8 cellular contexts compared by ENCODE assay signal in genomic region chr11:67288198-67288451, GRCh38. TPM values are rescaled to one million over a fixed set of nuclear protein-coding genes. Genes with fewer than 3 reads are reported as not detected.
DNase-seq lines count a peak whose midpoint lies in the region; ATAC-seq, FAIRE-seq and TF ChIP-seq lines count a peak whose summit lies in the region.

No MANE protein-coding gene starts in this region.

- H3K4me3 ChIP-seq in astrocyte (ENCODE audit: insufficient read depth, low read depth, low read length), result peak overlapping the region; percentile 73
- H3K4me3 ChIP-seq in lung, result no peak overlapping the region
- peak overlapping the region; percentile 80 to 94 for H3K4me3 ChIP-seq in uterus

- no peak for TF ChIP-seq POLR2A in uterus (IDR thresholded peaks at IDR 0.05)

- no peaks in the 10 kb centered on the region for H3K27me3 Mint-ChIP-seq in astrocyte (ENCODE audit: low read depth, unreplicated experiment)

- intact Hi-C loops in Right ventricle myocardium superior (cut with DNase I), result no loop called here
- intact Hi-C loops in Right ventricle myocardium inferior (cut with DNase I), result loop anchor here (2.0 kb wide), 1 partner anchor 21 kb away; the partner anchor contains the start of gene GRK2
- intact Hi-C loops in uterus (cut with DNase I; ENCODE audit: low total_unique reads), result no loop called here

- 2 to 34% methylated on average over 4 of the region's 4 CpGs for WGBS in lung, 2 donors

- H3K27me3 ChIP-seq in astrocyte (ENCODE audit: insufficient read depth, low read length) (no peaks in the 10 kb centered on the region), lung (ENCODE audit: control insufficient read depth, insufficient read depth) (no peaks in the 10 kb centered on the region), uterus (no peaks in the 10 kb centered on the region)

- no peak for FAIRE-seq in astrocyte (lab: Jason Lieb, UNC)

- H3K27ac Mint-ChIP-seq in astrocyte (ENCODE audit: unreplicated experiment), result peak overlapping the region; percentile 98

- H3K9me3 ChIP-seq in astrocyte (ENCODE audit: insufficient read depth, low read depth, low read length) (no peaks in the 10 kb centered on the region), lung (ENCODE audit: control insufficient read depth in 2 of 2, insufficient read depth in 1 of 2, low read length in 1 of 2) (peaks cover 0 to 2% of the 10 kb centered on the region in 2 donors), uterus (no peaks in the 10 kb centered on the region)

- H4K20me1 ChIP-seq in astrocyte (ENCODE audit: insufficient read depth, low read length), result peaks cover 28% of the 10 kb centered on the region

- H3K79me2 ChIP-seq in astrocyte (ENCODE audit: insufficient read depth, low read length), result peaks cover 30% of the 10 kb centered on the region

- peak overlapping the region; percentile 75 for H3K9ac ChIP-seq in astrocyte (ENCODE audit: low read length)

- H2AFZ ChIP-seq in astrocyte (ENCODE audit: low read depth, low read length), result peak overlapping the region; percentile 87

- TF ChIP-seq CTCF in astrocyte (IDR thresholded peaks at IDR 0.05; ENCODE audit: insufficient read depth, low read depth, low read length) (no peak), lung (IDR thresholded peaks at IDR 0.05; ENCODE audit: control extremely low read depth, extremely low read depth) (no peak), uterus (IDR thresholded peaks at IDR 0.05) (no peak)

- H3K36me3 ChIP-seq in astrocyte (ENCODE audit: insufficient read depth, low read length), result peaks cover 16% of the 10 kb centered on the region
- peaks cover 0 to 53% of the 10 kb centered on the region in 2 donors for H3K36me3 ChIP-seq in lung (ENCODE audit: control insufficient read depth in 2 of 2, insufficient read depth in 2 of 2, low read length in 2 of 2)
- H3K36me3 ChIP-seq in uterus, result no peaks in the 10 kb centered on the region

- H3K9me3 Mint-ChIP-seq in astrocyte (ENCODE audit: unreplicated experiment), result no peaks in the 10 kb centered on the region

- H3K4me2 ChIP-seq in astrocyte (ENCODE audit: low read length), result peak overlapping the region; percentile 99

- H3K4me1 Mint-ChIP-seq in astrocyte (ENCODE audit: low read depth, unreplicated experiment), result peaks cover 17% of the 10 kb centered on the region

- ATAC-seq in Right ventricle myocardium superior (ENCODE audit: poor library complexity) (peak; percentile 3), Right ventricle myocardium inferior (no peak), lung (ENCODE audit: insufficient read depth, low FRiP score) (no peak)

- H3K4me1 ChIP-seq in astrocyte (ENCODE audit: insufficient read depth, low read length) (peaks cover 31% of the 10 kb centered on the region), lung (ENCODE audit: control insufficient read depth in 2 of 2, insufficient read depth in 2 of 2, low read length in 2 of 2) (peaks cover 0 to 17% of the 10 kb centered on the region in 2 donors), uterus (peaks cover 7 to 10% of the 10 kb centered on the region in 2 donors)

- no peak for DNase-seq in Right ventricle myocardium superior
- no peak for DNase-seq in Right ventricle myocardium inferior (ENCODE audit: missing footprints)
- DNase-seq in astrocyte (ENCODE audit: low read depth), result no peak
- DNase-seq in lung (ENCODE audit: low spot score), result no peak
- DNase-seq in uterus, result no peak
- DNase-seq in putamen (ENCODE audit: low spot score), result no peak
- DNase-seq in LoVo (ENCODE audit: low spot score), result no peak
- DNase-seq in activated gamma-delta T cell treated with Interleukin-2 at 50 U/mL for 16 hours, result no peak

- H3K27ac ChIP-seq in astrocyte (ENCODE audit: low read depth, low read length) (peak overlapping the region; percentile 70), lung (ENCODE audit: low read depth in 1 of 2, low read length in 1 of 2) (peak overlapping the region; percentile 92 to 96), uterus (peak overlapping the region; percentile 89 to 93)

- peaks cover 13% of the 10 kb centered on the region for H3K36me3 Mint-ChIP-seq in astrocyte (ENCODE audit: low read depth, unreplicated experiment)

- H3K4me3 Mint-ChIP-seq in astrocyte (ENCODE audit: unreplicated experiment), result peak overlapping the region; percentile 79

RNA-seq across cellular contexts. Expression of gene ANKRD13D, which starts 1.0 kb away (rescaled TPM):
- total RNA-seq in Right ventricle myocardium superior (11.6 TPM), Right ventricle myocardium inferior (15.2 TPM), astrocyte (39.4 and 40.8 TPM in 2 replicates), lung (10 to 100 TPM; 35.9 to 86.2 TPM), uterus (10 to 100 TPM in 3 of 4 donors, 1 to 10 TPM in 1; 7.4 to 63.7 (median 22.5) TPM)
- 10 to 100 TPM; 55.8 to 65.3 TPM for polyA plus RNA-seq in lung

RNA-seq across cellular contexts. Expression of gene SSH3, which starts 15.2 kb away (rescaled TPM):
- total RNA-seq in Right ventricle myocardium superior (12.1 TPM), Right ventricle myocardium inferior (15.8 TPM), astrocyte (19.1 and 20.1 TPM in 2 replicates), lung (10 to 100 TPM; 31.4 to 42.7 TPM), uterus (10 to 100 TPM in 3 of 4 donors, 1 to 10 TPM in 1; 7.7 to 48.8 (median 19.1) TPM)
- polyA plus RNA-seq in lung, result 10 to 100 TPM; 19.0 to 23.0 TPM

RNA-seq across cellular contexts. Expression of gene GRK2, which starts 21.9 kb away (rescaled TPM):
- 53.4 TPM for total RNA-seq in Right ventricle myocardium superior
- total RNA-seq in Right ventricle myocardium inferior, result 54.1 TPM
- 27.2 and 34.0 TPM in 2 replicates for total RNA-seq in astrocyte
- 10 to 100 TPM; 37.1 to 99.8 TPM for total RNA-seq in lung
- polyA plus RNA-seq in lung, result 100 to 1,000 TPM in 1 of 2 donors, 10 to 100 TPM in 1; 95.2 to 130 TPM
- 10 to 100 TPM; 25.0 to 93.8 (median 64.2) TPM for total RNA-seq in uterus
